Comparison of ENCODE assay signal across 2 cellular contexts in genomic region chr1:192378878-192379277, GRCh38.
A peak's percentile ranks its signal among the peaks of the same experiment; 100 is the strongest.
TF ChIP-seq lines count a peak whose summit lies in the region.

No MANE protein-coding gene starts in this region.

TF ChIP-seq in IMR-90, 13 proteins besides CTCF, POLR2A, EP300 and RAD21:
- TF ChIP-seq RFX5 (IDR thresholded peaks at IDR 0.05; ENCODE audit: low read depth, low read length) (no peak), RCOR1 (IDR thresholded peaks at IDR 0.05; ENCODE audit: insufficient replicate concordance, low read length) (no peak), MXI1 (IDR thresholded peaks at IDR 0.05; ENCODE audit: borderline replicate concordance, low read depth, low read length) (no peak), CHD1 (IDR thresholded peaks at IDR 0.05; ENCODE audit: low read depth, low read length) (no peak), BHLHE40 (IDR thresholded peaks at IDR 0.05; ENCODE audit: low read depth, low read length) (no peak)

TF ChIP-seq in GM12878, 131 proteins besides CTCF, POLR2A, EP300 and RAD21:
- TF ChIP-seq NR2F1 (conservative IDR thresholded peaks at IDR 0.05) (no peak), BCLAF1 (IDR thresholded peaks at IDR 0.05) (no peak), CREB1 (IDR thresholded peaks at IDR 0.05; ENCODE audit: low read depth) (no peak), STAT1 (conservative IDR thresholded peaks at IDR 0.05) (no peak), EZH2 (IDR thresholded peaks at IDR 0.05; ENCODE audit: borderline replicate concordance, control insufficient read depth, low read depth, low read length) (no peak), MEF2A (IDR thresholded peaks at IDR 0.05; ENCODE audit: insufficient read depth, low read depth, low read length) (no peak), TCF3 (IDR thresholded peaks at IDR 0.05; ENCODE audit: borderline replicate concordance, insufficient read depth, low read depth, low read length) (no peak), MXI1 (IDR thresholded peaks at IDR 0.05; ENCODE audit: low read depth, low read length) (no peak), PML (IDR thresholded peaks at IDR 0.05; ENCODE audit: low read length) (no peak), BHLHE40 (IDR thresholded peaks at IDR 0.05; ENCODE audit: borderline replicate concordance in 1 of 2, low read depth in 2 of 2, low read length in 1 of 2) (no peak), CBX5 (IDR thresholded peaks at IDR 0.05; ENCODE audit: low read depth) (no peak), RBBP5 (conservative IDR thresholded peaks at IDR 0.05) (no peak), SPI1 (IDR thresholded peaks at IDR 0.05; ENCODE audit: borderline replicate concordance, insufficient read depth, low read depth, low read length) (peak; percentile 58; the same call in 1 of the 2 replicates), TARDBP (IDR thresholded peaks at IDR 0.05; ENCODE audit: borderline replicate concordance) (no peak), IKZF2 (IDR thresholded peaks at IDR 0.05) (peak; percentile 21 to 30; a peak in 1 of 4 replicates), FOXK2 (IDR thresholded peaks at IDR 0.05) (no peak), CHD1 (IDR thresholded peaks at IDR 0.05; ENCODE audit: low read depth, low read length) (no peak), SRF (IDR thresholded peaks at IDR 0.05; ENCODE audit: low read depth in 2 of 2, low read length in 2 of 2) (no peak), BCL11A (IDR thresholded peaks at IDR 0.05; ENCODE audit: low read depth, low read length) (peak; percentile 89; the same call in 1 of the 2 replicates), MYB (IDR thresholded peaks at IDR 0.05; ENCODE audit: borderline replicate concordance, low read depth, low read length) (no peak), NKRF (conservative IDR thresholded peaks at IDR 0.05) (no peak), FOS (IDR thresholded peaks at IDR 0.05; ENCODE audit: borderline replicate concordance, extremely low read depth, insufficient read length) (no peak), ATF2 (IDR thresholded peaks at IDR 0.05; ENCODE audit: low read length) (no peak), MEF2B (IDR thresholded peaks at IDR 0.05; ENCODE audit: partially characterized antibody, poor library complexity, severe bottlenecking) (peak; percentile 20), REST (IDR thresholded peaks at IDR 0.05; ENCODE audit: low read depth, low read length) (no peak), EGR1 (IDR thresholded peaks at IDR 0.05; ENCODE audit: borderline replicate concordance in 1 of 2, low read depth in 2 of 2, low read length in 2 of 2) (no peak), KAT2A (conservative IDR thresholded peaks at IDR 0.05; ENCODE audit: control insufficient read depth, low read depth, low read length) (no peak), PKNOX1 (IDR thresholded peaks at IDR 0.05) (no peak), MTA2 (IDR thresholded peaks at IDR 0.05; ENCODE audit: low read depth) (peak; percentile 98), CEBPB (IDR thresholded peaks at IDR 0.05; ENCODE audit: borderline replicate concordance in 1 of 2, low read depth in 2 of 2, low read length in 2 of 2) (no peak), RAD51 (IDR thresholded peaks at IDR 0.05) (no peak), SMC3 (IDR thresholded peaks at IDR 0.05; ENCODE audit: borderline replicate concordance, low read length) (no peak), ZSCAN29 (IDR thresholded peaks at IDR 0.05) (no peak), DPF2 (IDR thresholded peaks at IDR 0.05) (0 out of 2 replicates have a peak, but pooled peaks have one; percentile 41), KLF5 (IDR thresholded peaks at IDR 0.05; ENCODE audit: partially characterized antibody) (no peak), IKZF1 (conservative IDR thresholded peaks at IDR 0.05) (0 out of 2 replicates have a peak, but pooled peaks have one; percentile 10)
- TF ChIP-seq, protein P1, sequence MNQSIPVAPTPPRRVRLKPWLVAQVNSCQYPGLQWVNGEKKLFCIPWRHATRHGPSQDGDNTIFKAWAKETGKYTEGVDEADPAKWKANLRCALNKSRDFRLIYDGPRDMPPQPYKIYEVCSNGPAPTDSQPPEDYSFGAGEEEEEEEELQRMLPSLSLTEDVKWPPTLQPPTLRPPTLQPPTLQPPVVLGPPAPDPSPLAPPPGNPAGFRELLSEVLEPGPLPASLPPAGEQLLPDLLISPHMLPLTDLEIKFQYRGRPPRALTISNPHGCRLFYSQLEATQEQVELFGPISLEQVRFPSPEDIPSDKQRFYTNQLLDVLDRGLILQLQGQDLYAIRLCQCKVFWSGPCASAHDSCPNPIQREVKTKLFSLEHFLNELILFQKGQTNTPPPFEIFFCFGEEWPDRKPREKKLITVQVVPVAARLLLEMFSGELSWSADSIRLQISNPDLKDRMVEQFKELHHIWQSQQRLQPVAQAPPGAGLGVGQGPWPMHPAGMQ (IDR thresholded peaks at IDR 0.05; ENCODE audit: borderline replicate concordance): no peak
- TF ChIP-seq, protein P2, sequence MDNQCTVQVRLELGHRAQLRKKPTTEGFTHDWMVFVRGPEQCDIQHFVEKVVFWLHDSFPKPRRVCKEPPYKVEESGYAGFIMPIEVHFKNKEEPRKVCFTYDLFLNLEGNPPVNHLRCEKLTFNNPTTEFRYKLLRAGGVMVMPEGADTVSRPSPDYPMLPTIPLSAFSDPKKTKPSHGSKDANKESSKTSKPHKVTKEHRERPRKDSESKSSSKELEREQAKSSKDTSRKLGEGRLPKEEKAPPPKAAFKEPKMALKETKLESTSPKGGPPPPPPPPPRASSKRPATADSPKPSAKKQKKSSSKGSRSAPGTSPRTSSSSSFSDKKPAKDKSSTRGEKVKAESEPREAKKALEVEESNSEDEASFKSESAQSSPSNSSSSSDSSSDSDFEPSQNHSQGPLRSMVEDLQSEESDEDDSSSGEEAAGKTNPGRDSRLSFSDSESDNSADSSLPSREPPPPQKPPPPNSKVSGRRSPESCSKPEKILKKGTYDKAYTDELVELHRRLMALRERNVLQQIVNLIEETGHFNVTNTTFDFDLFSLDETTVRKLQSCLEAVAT (IDR thresholded peaks at IDR 0.05): no peak
- TF ChIP-seq, protein P3, sequence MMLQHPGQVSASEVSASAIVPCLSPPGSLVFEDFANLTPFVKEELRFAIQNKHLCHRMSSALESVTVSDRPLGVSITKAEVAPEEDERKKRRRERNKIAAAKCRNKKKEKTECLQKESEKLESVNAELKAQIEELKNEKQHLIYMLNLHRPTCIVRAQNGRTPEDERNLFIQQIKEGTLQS (IDR thresholded peaks at IDR 0.05; ENCODE audit: borderline replicate concordance, extremely low read depth, low read depth, low read length): no peak
- TF ChIP-seq, protein P4, sequence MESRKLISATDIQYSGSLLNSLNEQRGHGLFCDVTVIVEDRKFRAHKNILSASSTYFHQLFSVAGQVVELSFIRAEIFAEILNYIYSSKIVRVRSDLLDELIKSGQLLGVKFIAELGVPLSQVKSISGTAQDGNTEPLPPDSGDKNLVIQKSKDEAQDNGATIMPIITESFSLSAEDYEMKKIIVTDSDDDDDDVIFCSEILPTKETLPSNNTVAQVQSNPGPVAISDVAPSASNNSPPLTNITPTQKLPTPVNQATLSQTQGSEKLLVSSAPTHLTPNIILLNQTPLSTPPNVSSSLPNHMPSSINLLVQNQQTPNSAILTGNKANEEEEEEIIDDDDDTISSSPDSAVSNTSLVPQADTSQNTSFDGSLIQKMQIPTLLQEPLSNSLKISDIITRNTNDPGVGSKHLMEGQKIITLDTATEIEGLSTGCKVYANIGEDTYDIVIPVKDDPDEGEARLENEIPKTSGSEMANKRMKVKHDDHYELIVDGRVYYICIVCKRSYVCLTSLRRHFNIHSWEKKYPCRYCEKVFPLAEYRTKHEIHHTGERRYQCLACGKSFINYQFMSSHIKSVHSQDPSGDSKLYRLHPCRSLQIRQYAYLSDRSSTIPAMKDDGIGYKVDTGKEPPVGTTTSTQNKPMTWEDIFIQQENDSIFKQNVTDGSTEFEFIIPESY (IDR thresholded peaks at IDR 0.05): no peak
